ENCODE assay signal across 1 cellular context in genomic region chr6:34674268-34674639, GRCh38.
TF ChIP-seq lines count a peak whose summit lies in the region.

No MANE protein-coding gene starts in this region.

TF ChIP-seq in HepG2, 621 proteins besides CTCF, POLR2A, EP300 and RAD21 (continued from another document and continues in another):
- TF ChIP-seq, protein P1, sequence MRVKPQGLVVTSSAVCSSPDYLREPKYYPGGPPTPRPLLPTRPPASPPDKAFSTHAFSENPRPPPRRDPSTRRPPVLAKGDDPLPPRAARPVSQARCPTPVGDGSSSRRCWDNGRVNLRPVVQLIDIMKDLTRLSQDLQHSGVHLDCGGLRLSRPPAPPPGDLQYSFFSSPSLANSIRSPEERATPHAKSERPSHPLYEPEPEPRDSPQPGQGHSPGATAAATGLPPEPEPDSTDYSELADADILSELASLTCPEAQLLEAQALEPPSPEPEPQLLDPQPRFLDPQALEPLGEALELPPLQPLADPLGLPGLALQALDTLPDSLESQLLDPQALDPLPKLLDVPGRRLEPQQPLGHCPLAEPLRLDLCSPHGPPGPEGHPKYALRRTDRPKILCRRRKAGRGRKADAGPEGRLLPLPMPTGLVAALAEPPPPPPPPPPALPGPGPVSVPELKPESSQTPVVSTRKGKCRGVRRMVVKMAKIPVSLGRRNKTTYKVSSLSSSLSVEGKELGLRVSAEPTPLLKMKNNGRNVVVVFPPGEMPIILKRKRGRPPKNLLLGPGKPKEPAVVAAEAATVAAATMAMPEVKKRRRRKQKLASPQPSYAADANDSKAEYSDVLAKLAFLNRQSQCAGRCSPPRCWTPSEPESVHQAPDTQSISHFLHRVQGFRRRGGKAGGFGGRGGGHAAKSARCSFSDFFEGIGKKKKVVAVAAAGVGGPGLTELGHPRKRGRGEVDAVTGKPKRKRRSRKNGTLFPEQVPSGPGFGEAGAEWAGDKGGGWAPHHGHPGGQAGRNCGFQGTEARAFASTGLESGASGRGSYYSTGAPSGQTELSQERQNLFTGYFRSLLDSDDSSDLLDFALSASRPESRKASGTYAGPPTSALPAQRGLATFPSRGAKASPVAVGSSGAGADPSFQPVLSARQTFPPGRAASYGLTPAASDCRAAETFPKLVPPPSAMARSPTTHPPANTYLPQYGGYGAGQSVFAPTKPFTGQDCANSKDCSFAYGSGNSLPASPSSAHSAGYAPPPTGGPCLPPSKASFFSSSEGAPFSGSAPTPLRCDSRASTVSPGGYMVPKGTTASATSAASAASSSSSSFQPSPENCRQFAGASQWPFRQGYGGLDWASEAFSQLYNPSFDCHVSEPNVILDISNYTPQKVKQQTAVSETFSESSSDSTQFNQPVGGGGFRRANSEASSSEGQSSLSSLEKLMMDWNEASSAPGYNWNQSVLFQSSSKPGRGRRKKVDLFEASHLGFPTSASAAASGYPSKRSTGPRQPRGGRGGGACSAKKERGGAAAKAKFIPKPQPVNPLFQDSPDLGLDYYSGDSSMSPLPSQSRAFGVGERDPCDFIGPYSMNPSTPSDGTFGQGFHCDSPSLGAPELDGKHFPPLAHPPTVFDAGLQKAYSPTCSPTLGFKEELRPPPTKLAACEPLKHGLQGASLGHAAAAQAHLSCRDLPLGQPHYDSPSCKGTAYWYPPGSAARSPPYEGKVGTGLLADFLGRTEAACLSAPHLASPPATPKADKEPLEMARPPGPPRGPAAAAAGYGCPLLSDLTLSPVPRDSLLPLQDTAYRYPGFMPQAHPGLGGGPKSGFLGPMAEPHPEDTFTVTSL (CRISPR knock-in tag; IDR thresholded peaks at IDR 0.05; ENCODE audit: borderline replicate concordance), result peak; percentile 43; the same call in 1 of the 2 replicates
- TF ChIP-seq ZNF777 (CRISPR knock-in tag; IDR thresholded peaks at IDR 0.05) (no peak), ZNF891 (CRISPR knock-in tag; IDR thresholded peaks at IDR 0.05) (no peak), ARID3A (IDR thresholded peaks at IDR 0.05; ENCODE audit: low read depth, low read length) (peak; percentile 88), FOXA3 (CRISPR knock-in tag; IDR thresholded peaks at IDR 0.05) (peak; percentile 82), SIX1 (CRISPR knock-in tag; IDR thresholded peaks at IDR 0.05; ENCODE audit: borderline replicate concordance) (peak; percentile 70; the same call in 1 of the 2 replicates), AKNA (CRISPR knock-in tag; IDR thresholded peaks at IDR 0.05; ENCODE audit: borderline replicate concordance) (no peak), PRPF4 (IDR thresholded peaks at IDR 0.05; ENCODE audit: low read depth, low read length, poor library complexity, severe bottlenecking) (no peak), ONECUT2 (CRISPR knock-in tag; IDR thresholded peaks at IDR 0.05) (0 out of 2 replicates have a peak, but pooled peaks have one; percentile 12), RBM39 (IDR thresholded peaks at IDR 0.05; ENCODE audit: low read depth, low read length, poor library complexity, severe bottlenecking) (no peak), CHD4 (IDR thresholded peaks at IDR 0.05; ENCODE audit: borderline replicate concordance, low read length) (peak; percentile 83; the same call in 1 of the 2 replicates), ZNF703 (CRISPR knock-in tag; IDR thresholded peaks at IDR 0.05; ENCODE audit: borderline replicate concordance) (0 out of 2 replicates have a peak, but pooled peaks have one; percentile 1), ASH2L (IDR thresholded peaks at IDR 0.05; ENCODE audit: insufficient read length, low read depth, low read length) (peak; percentile 44), NCOA2 (CRISPR knock-in tag; IDR thresholded peaks at IDR 0.05) (peak; percentile 75), KLF9 (CRISPR knock-in tag; IDR thresholded peaks at IDR 0.05; ENCODE audit: low read depth) (no peak), TEAD3 (CRISPR knock-in tag; optimal IDR thresholded peaks at IDR 0.05; ENCODE audit: borderline replicate concordance) (no peak), ZNF761 (CRISPR knock-in tag; conservative IDR thresholded peaks at IDR 0.05) (no peak), LCORL (IDR thresholded peaks at IDR 0.05) (peak; percentile 89), LCORL (CRISPR knock-in tag; IDR thresholded peaks at IDR 0.05) (peak; percentile 77), RCOR2 (CRISPR knock-in tag; IDR thresholded peaks at IDR 0.05) (peak; percentile 92), ZNF652 (CRISPR knock-in tag; IDR thresholded peaks at IDR 0.05; ENCODE audit: borderline replicate concordance, low read depth) (no peak)
- TF ChIP-seq, protein P2, sequence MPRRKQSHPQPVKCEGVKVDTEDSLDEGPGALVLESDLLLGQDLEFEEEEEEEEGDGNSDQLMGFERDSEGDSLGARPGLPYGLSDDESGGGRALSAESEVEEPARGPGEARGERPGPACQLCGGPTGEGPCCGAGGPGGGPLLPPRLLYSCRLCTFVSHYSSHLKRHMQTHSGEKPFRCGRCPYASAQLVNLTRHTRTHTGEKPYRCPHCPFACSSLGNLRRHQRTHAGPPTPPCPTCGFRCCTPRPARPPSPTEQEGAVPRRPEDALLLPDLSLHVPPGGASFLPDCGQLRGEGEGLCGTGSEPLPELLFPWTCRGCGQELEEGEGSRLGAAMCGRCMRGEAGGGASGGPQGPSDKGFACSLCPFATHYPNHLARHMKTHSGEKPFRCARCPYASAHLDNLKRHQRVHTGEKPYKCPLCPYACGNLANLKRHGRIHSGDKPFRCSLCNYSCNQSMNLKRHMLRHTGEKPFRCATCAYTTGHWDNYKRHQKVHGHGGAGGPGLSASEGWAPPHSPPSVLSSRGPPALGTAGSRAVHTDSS (CRISPR knock-in tag; conservative IDR thresholded peaks at IDR 0.05), result no peak
- TF ChIP-seq, protein P3, sequence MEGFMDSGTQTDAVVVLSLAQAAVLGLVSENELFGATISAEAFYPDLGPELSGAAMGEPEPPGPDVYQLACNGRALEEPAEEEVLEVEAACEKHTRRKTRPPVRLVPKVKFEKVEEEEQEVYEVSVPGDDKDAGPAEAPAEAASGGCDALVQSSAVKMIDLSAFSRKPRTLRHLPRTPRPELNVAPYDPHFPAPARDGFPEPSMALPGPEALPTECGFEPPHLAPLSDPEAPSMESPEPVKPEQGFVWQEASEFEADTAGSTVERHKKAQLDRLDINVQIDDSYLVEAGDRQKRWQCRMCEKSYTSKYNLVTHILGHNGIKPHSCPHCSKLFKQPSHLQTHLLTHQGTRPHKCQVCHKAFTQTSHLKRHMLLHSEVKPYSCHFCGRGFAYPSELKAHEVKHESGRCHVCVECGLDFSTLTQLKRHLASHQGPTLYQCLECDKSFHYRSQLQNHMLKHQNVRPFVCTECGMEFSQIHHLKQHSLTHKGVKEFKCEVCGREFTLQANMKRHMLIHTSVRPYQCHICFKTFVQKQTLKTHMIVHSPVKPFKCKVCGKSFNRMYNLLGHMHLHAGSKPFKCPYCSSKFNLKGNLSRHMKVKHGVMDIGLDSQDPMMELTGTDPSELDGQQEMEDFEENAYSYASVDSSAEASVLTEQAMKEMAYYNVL (CRISPR knock-in tag; IDR thresholded peaks at IDR 0.05; ENCODE audit: borderline replicate concordance), result peak; percentile 7; the same call in 1 of the 2 replicates
- TF ChIP-seq, protein P4, sequence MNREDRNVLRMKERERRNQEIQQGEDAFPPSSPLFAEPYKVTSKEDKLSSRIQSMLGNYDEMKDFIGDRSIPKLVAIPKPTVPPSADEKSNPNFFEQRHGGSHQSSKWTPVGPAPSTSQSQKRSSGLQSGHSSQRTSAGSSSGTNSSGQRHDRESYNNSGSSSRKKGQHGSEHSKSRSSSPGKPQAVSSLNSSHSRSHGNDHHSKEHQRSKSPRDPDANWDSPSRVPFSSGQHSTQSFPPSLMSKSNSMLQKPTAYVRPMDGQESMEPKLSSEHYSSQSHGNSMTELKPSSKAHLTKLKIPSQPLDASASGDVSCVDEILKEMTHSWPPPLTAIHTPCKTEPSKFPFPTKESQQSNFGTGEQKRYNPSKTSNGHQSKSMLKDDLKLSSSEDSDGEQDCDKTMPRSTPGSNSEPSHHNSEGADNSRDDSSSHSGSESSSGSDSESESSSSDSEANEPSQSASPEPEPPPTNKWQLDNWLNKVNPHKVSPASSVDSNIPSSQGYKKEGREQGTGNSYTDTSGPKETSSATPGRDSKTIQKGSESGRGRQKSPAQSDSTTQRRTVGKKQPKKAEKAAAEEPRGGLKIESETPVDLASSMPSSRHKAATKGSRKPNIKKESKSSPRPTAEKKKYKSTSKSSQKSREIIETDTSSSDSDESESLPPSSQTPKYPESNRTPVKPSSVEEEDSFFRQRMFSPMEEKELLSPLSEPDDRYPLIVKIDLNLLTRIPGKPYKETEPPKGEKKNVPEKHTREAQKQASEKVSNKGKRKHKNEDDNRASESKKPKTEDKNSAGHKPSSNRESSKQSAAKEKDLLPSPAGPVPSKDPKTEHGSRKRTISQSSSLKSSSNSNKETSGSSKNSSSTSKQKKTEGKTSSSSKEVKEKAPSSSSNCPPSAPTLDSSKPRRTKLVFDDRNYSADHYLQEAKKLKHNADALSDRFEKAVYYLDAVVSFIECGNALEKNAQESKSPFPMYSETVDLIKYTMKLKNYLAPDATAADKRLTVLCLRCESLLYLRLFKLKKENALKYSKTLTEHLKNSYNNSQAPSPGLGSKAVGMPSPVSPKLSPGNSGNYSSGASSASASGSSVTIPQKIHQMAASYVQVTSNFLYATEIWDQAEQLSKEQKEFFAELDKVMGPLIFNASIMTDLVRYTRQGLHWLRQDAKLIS (CRISPR knock-in tag; IDR thresholded peaks at IDR 0.05), result 0 out of 2 replicates have a peak, but pooled peaks have one; percentile 18
- TF ChIP-seq, protein P5, sequence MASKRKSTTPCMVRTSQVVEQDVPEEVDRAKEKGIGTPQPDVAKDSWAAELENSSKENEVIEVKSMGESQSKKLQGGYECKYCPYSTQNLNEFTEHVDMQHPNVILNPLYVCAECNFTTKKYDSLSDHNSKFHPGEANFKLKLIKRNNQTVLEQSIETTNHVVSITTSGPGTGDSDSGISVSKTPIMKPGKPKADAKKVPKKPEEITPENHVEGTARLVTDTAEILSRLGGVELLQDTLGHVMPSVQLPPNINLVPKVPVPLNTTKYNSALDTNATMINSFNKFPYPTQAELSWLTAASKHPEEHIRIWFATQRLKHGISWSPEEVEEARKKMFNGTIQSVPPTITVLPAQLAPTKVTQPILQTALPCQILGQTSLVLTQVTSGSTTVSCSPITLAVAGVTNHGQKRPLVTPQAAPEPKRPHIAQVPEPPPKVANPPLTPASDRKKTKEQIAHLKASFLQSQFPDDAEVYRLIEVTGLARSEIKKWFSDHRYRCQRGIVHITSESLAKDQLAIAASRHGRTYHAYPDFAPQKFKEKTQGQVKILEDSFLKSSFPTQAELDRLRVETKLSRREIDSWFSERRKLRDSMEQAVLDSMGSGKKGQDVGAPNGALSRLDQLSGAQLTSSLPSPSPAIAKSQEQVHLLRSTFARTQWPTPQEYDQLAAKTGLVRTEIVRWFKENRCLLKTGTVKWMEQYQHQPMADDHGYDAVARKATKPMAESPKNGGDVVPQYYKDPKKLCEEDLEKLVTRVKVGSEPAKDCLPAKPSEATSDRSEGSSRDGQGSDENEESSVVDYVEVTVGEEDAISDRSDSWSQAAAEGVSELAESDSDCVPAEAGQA (IDR thresholded peaks at IDR 0.05; ENCODE audit: low read depth), result no peak
- TF ChIP-seq, protein P5 (CRISPR knock-in tag; IDR thresholded peaks at IDR 0.05; ENCODE audit: borderline replicate concordance), result peak; percentile 18; the same call in 1 of the 2 replicates
